In genomic region chr7:83684928-83685327, GRCh38 we compare ENCODE assay signal across 23 cellular contexts. TPM values are rescaled to one million over a fixed set of nuclear protein-coding genes. Genes with fewer than 3 reads are reported as not detected.
A peak's percentile ranks its signal among the peaks of the same experiment; 100 is the strongest.
DNase-seq lines count a peak whose midpoint lies in the region; ATAC-seq, FAIRE-seq and TF ChIP-seq lines count a peak whose summit lies in the region.
"Had no signal": no experiment of that assay in that cellular context is flagged by ENCODE, and none has a peak within 500 bp of the region (broad histone marks: within the 10 kb centered on the region; RNA-seq: fewer than 3 reads in every experiment).

No MANE protein-coding gene starts in this region.

- H3K4me3 Mint-ChIP-seq in MCF 10A (ENCODE audit: unreplicated experiment), result no peak overlapping the region
- no peak overlapping the region for H3K4me3 Mint-ChIP-seq in naive thymus-derived CD8-positive, alpha-beta T cell
- H3K4me3 Mint-ChIP-seq: activated naive CD8-positive, alpha-beta T cell treated with anti-CD3 and anti-CD28 coated beads, Interleukin-2, amount 50 U/mL, for 24 hours; stimulated activated effector memory CD8-positive, alpha-beta T cell treated with anti-CD3 and anti-CD28 coated beads, Interleukin-12 subunit alpha, Interleukin-12 subunit beta, amount 100 ng/mL, for 72 hours had no signal

- FAIRE-seq in H1 (lab: Jason Lieb, UNC), result peak; percentile 100
- FAIRE-seq: kidney had no signal

- H2BK5ac ChIP-seq in H1 (ENCODE audit: low read depth, low read length), result no peak overlapping the region

- H3K56ac ChIP-seq in H1 (replicated peaks; ENCODE audit: insufficient read length, low read depth, low read length), result no peak overlapping the region

- DNase-seq in mammary epithelial cell (peak; percentile 86), MCF 10A (ENCODE audit: unreplicated experiment) (no peak), H1 (ENCODE audit: low read depth in 1 of 2, low spot score in 2 of 2) (peak in 1 of 2 experiments; percentile 89), kidney tubule cell (ENCODE audit: low spot score) (peak; percentile 67), GM10266 (ENCODE audit: extremely low spot score) (no peak)
- no peak for DNase-seq in naive thymus-derived CD8-positive, alpha-beta T cell
- no peak for DNase-seq in activated CD8-positive, alpha-beta memory T cell treated with anti-CD3 and anti-CD28 coated beads, Interleukin-2, amount 50 U/mL, for 48 hours
- DNase-seq: activated naive CD8-positive, alpha-beta T cell treated with anti-CD3 and anti-CD28 coated beads, Interleukin-2, amount 50 U/mL, for 24 hours; DMS79; IMR-90; kidney; NCI-H2081; NCI-H526 treated with DMSO at 0.1 percent for 48 hours; SK-N-SH; stimulated activated CD4-positive, alpha-beta T cell treated with anti-CD3 and anti-CD28 coated beads, Interleukin-15, amount 100 ng/mL, for 24 hours had no signal

- H2BK15ac ChIP-seq in H1 (ENCODE audit: low read length), result no peak overlapping the region

- no peak; a peak in 1 of 3 replicates for TF ChIP-seq POLR2A in H1 (IDR thresholded peaks at IDR 0.05; ENCODE audit: control extremely low read depth in 1 of 2, low read depth in 2 of 2, low read length in 2 of 2)

- intact Hi-C loops in mammary epithelial cell (cut with micrococcal nuclease), result no loop called here
- intact Hi-C loops in MCF 10A (cut with micrococcal nuclease), result no loop called here

- H3K9me3 Mint-ChIP-seq in MCF 10A (ENCODE audit: unreplicated experiment), result no peaks in the 10 kb centered on the region
- peaks cover 0 to 3% (median 0%) of the 10 kb centered on the region in 9 donors for H3K9me3 Mint-ChIP-seq in naive thymus-derived CD8-positive, alpha-beta T cell
- H3K9me3 Mint-ChIP-seq: activated naive CD8-positive, alpha-beta T cell treated with anti-CD3 and anti-CD28 coated beads, Interleukin-2, amount 50 U/mL, for 24 hours had no signal

- H4K5ac ChIP-seq in H1 (ENCODE audit: insufficient read length, low read depth, low read length), result no peak overlapping the region

- H2AK5ac ChIP-seq in H1 (ENCODE audit: low read depth, low read length), result no peak overlapping the region

- no peak overlapping the region for H3K18ac ChIP-seq in H1 (ENCODE audit: extremely low read depth, low read length)

- no peak overlapping the region for H3K27ac ChIP-seq in mammary epithelial cell (ENCODE audit: insufficient read depth, low read depth, low read length)
- H3K27ac ChIP-seq in H1 (ENCODE audit: low read depth, low read length), result no peak overlapping the region
- H3K27ac ChIP-seq: C4-2B, cardiac muscle cell, esophagus muscularis mucosa, neutrophil, right atrium auricular region had no signal

- CTCF ChIA-PET in mammary epithelial cell (lab: Charles Lee; ENCODE audit: low non-redundant PET) (no interaction called here), MCF 10A (lab: Yijun Ruan, JAX) (no interaction called here), H1 (lab: Charles Lee; ENCODE audit: partially characterized antibody) (no interaction called here)

- H3K4me1 ChIP-seq in mammary epithelial cell (ENCODE audit: insufficient read depth, low read length) (peaks cover 4% of the 10 kb centered on the region), H1 (replicated peaks in 1 of 4; ENCODE audit: control insufficient read depth in 3 of 4, insufficient read depth in 4 of 4, low read length in 3 of 4) (peaks cover 0 to 9% (median 3%) of the 10 kb centered on the region in 4 experiments; a peak in 3 of 7 replicates)
- H3K4me1 ChIP-seq: esophagus muscularis mucosa, right atrium auricular region had no signal

- H3K27me3 Mint-ChIP-seq in MCF 10A (ENCODE audit: insufficient read depth, unreplicated experiment), result peaks cover 71% of the 10 kb centered on the region
- no peaks in the 10 kb centered on the region for H3K27me3 Mint-ChIP-seq in naive thymus-derived CD8-positive, alpha-beta T cell
- H3K27me3 Mint-ChIP-seq: activated naive CD8-positive, alpha-beta T cell treated with anti-CD3 and anti-CD28 coated beads, Interleukin-2, amount 50 U/mL, for 24 hours had no signal

- no peak overlapping the region for H3K27ac Mint-ChIP-seq in MCF 10A (ENCODE audit: low read depth, unreplicated experiment)
- H3K27ac Mint-ChIP-seq in naive thymus-derived CD8-positive, alpha-beta T cell, result no peak overlapping the region
- H3K27ac Mint-ChIP-seq: activated naive CD8-positive, alpha-beta T cell treated with anti-CD3 and anti-CD28 coated beads, Interleukin-2, amount 50 U/mL, for 24 hours; stimulated activated effector memory CD8-positive, alpha-beta T cell treated with anti-CD3 and anti-CD28 coated beads, Interleukin-12 subunit alpha, Interleukin-12 subunit beta, amount 100 ng/mL, for 72 hours had no signal

- POLR2A ChIA-PET in MCF 10A (lab: Yijun Ruan, JAX), result no interaction called here
- POLR2A ChIA-PET in H1 (lab: Charles Lee; ENCODE audit: partially characterized antibody), result interaction anchor here (0.9 to 2.0 kb wide), 2 partner anchors 11 to 12 kb away, joined by 6 to 8 read pairs; no protein-coding TSS in a partner anchor
- POLR2A ChIA-PET in naive thymus-derived CD8-positive, alpha-beta T cell (lab: Charles Lee), result no interaction called here

- H3K36me3 ChIP-seq in mammary epithelial cell (ENCODE audit: insufficient read depth, low read length) (no peaks in the 10 kb centered on the region), H1 (ENCODE audit: control insufficient read depth in 2 of 4, insufficient read depth in 4 of 4, low read length in 3 of 4) (no peaks in the 10 kb centered on the region)
- H3K36me3 ChIP-seq: cardiac muscle cell, esophagus muscularis mucosa, neutrophil, right atrium auricular region had no signal

- peak in 1 of 2 experiments; percentile 96; a peak in 2 of 3 replicates for TF ChIP-seq EP300 in H1 (IDR thresholded peaks at IDR 0.05; ENCODE audit: borderline replicate concordance in 1 of 2, low read depth in 2 of 2, low read length in 2 of 2)

- H3K9ac ChIP-seq in mammary epithelial cell (ENCODE audit: insufficient read depth, low read length), result no peak overlapping the region
- no peak overlapping the region for H3K9ac ChIP-seq in H1 (replicated peaks in 1 of 4; ENCODE audit: extremely low read depth in 1 of 4, low read depth in 3 of 4, low read length in 3 of 4)
- H3K9ac ChIP-seq: SK-N-SH had no signal

- BruUV-seq in mammary epithelial cell (replicated peaks; lab: Mats Ljungman, UMichigan) (no TSS peak), MCF 10A (replicated peaks; lab: Mats Ljungman, UMichigan) (no TSS peak)

- H3K9me3 ChIP-seq in mammary epithelial cell (replicated peaks; ENCODE audit: insufficient read depth, low read length) (no peaks in the 10 kb centered on the region), H1 (ENCODE audit: insufficient read depth in 2 of 2, low read depth in 1 of 2, low read length in 1 of 2) (no peaks in the 10 kb centered on the region)
- H3K9me3 ChIP-seq: esophagus muscularis mucosa, neutrophil, right atrium auricular region, SK-N-SH had no signal

- peak overlapping the region; percentile 32; the same call in 1 of the 2 replicates for H2BK12ac ChIP-seq in H1 (ENCODE audit: low read depth, low read length)

- peaks cover 4% of the 10 kb centered on the region for H3K27me3 ChIP-seq in mammary epithelial cell (ENCODE audit: insufficient read depth, low read length)
- H3K27me3 ChIP-seq in H1 (replicated peaks in 1 of 4; ENCODE audit: control insufficient read depth in 3 of 4, extremely low read depth in 1 of 4, insufficient read depth in 3 of 4, low read length in 3 of 4), result peaks cover 0 to 2% (median 0%) of the 10 kb centered on the region in 4 experiments; a peak in 2 of 7 replicates
- H3K27me3 ChIP-seq: cardiac muscle cell, esophagus muscularis mucosa, neutrophil, right atrium auricular region had no signal

- ATAC-seq in HG02884 (IDR thresholded peaks at IDR 0.05; ENCODE audit: unreplicated experiment), result no peak
- no peak for ATAC-seq in naive thymus-derived CD8-positive, alpha-beta T cell
- ATAC-seq: activated naive CD8-positive, alpha-beta T cell treated with anti-CD3 and anti-CD28 coated beads, Interleukin-2, amount 50 U/mL, for 24 hours; stimulated activated effector memory CD8-positive, alpha-beta T cell treated with anti-CD3 and anti-CD28 coated beads, Interleukin-12 subunit alpha, Interleukin-12 subunit beta, amount 100 ng/mL, for 72 hours had no signal

- H3K23me2 ChIP-seq in H1 (ENCODE audit: low read depth, low read length), result no peaks in the 10 kb centered on the region

- H3K79me2 ChIP-seq in mammary epithelial cell (ENCODE audit: insufficient read depth, low read length) (no peaks in the 10 kb centered on the region), H1 (ENCODE audit: control insufficient read depth in 1 of 2, insufficient read depth in 2 of 2, low read length in 2 of 2) (no peaks in the 10 kb centered on the region)

- H3K79me1 ChIP-seq in H1 (ENCODE audit: low read depth, low read length), result no peaks in the 10 kb centered on the region

- H3K4me3 ChIP-seq in mammary epithelial cell (replicated peaks in 1 of 3; ENCODE audit: insufficient read depth in 1 of 3, low read depth in 2 of 3, low read length in 3 of 3) (no peak overlapping the region), H1 (ENCODE audit: extremely low read depth in 1 of 4, insufficient read depth in 2 of 4, low read depth in 3 of 4, low read length in 4 of 4) (peak overlapping the region in 1 of 4 experiments; percentile 44; a peak in 2 of 8 replicates)
- H3K4me3 ChIP-seq: cardiac muscle cell, esophagus muscularis mucosa, right atrium auricular region had no signal

- no peak for TF ChIP-seq CTCF in mammary epithelial cell (conservative IDR thresholded peaks at IDR 0.05 in 1 of 2, IDR thresholded peaks at IDR 0.05 in 1 of 2; ENCODE audit: extremely low read depth in 1 of 2, insufficient read depth in 1 of 2, low read depth in 1 of 2, low read length in 2 of 2)
- no peak for TF ChIP-seq CTCF in MCF 10A (IDR thresholded peaks at IDR 0.05; ENCODE audit: unreplicated experiment)
- no peak for TF ChIP-seq CTCF in H1 (IDR thresholded peaks at IDR 0.05; ENCODE audit: control extremely low read depth in 1 of 3, insufficient read depth in 1 of 3, low read depth in 1 of 3, low read length in 3 of 3)
- no peak for TF ChIP-seq CTCF in GM10266 (IDR thresholded peaks at IDR 0.05; ENCODE audit: control insufficient read depth, insufficient read depth, low read depth, missing control alignments)

- TF ChIP-seq RAD21 in H1 (IDR thresholded peaks at IDR 0.05 in 1 of 2, conservative IDR thresholded peaks at IDR 0.05 in 1 of 2; ENCODE audit: low read depth in 2 of 2, low read length in 2 of 2), result no peak; a peak in 1 of 4 replicates

- in situ Hi-C loops in mammary epithelial cell (cut with MboI; ENCODE audit: low sequenced_read_pairs in 2 of 2), result no loop called here

- no peak overlapping the region for H4K8ac ChIP-seq in H1 (ENCODE audit: extremely low read depth, insufficient read depth, low read length)

- no peak overlapping the region for H4K91ac ChIP-seq in H1 (replicated peaks; ENCODE audit: insufficient read length, low read length)

- dilution Hi-C loops in mammary epithelial cell (cut with HindIII; ENCODE audit: low sequenced_read_pairs), result no loop called here

- H2AFZ ChIP-seq in mammary epithelial cell (ENCODE audit: low read depth, low read length) (no peak overlapping the region), H1 (ENCODE audit: low read length) (no peak overlapping the region)

- H2BK120ac ChIP-seq in H1 (replicated peaks; ENCODE audit: low read depth, low read length), result no peak overlapping the region

- no peak overlapping the region for H3K23ac ChIP-seq in H1 (ENCODE audit: insufficient read length)

- H3K4ac ChIP-seq in H1 (replicated peaks; ENCODE audit: insufficient read length, low read depth, low read length), result no peak overlapping the region

- H2BK20ac ChIP-seq in H1 (ENCODE audit: low read length), result no peak overlapping the region

- H3K4me1 Mint-ChIP-seq in MCF 10A (ENCODE audit: insufficient read depth, unreplicated experiment), result no peaks in the 10 kb centered on the region
- no peaks in the 10 kb centered on the region for H3K4me1 Mint-ChIP-seq in naive thymus-derived CD8-positive, alpha-beta T cell
- H3K4me1 Mint-ChIP-seq: activated naive CD8-positive, alpha-beta T cell treated with anti-CD3 and anti-CD28 coated beads, Interleukin-2, amount 50 U/mL, for 24 hours; stimulated activated effector memory CD8-positive, alpha-beta T cell treated with anti-CD3 and anti-CD28 coated beads, Interleukin-12 subunit alpha, Interleukin-12 subunit beta, amount 100 ng/mL, for 72 hours had no signal

- no peak overlapping the region for H3K14ac ChIP-seq in H1 (ENCODE audit: insufficient read length)

- H3K4me2 ChIP-seq in mammary epithelial cell (ENCODE audit: insufficient read depth, low read depth, low read length) (no peak overlapping the region), H1 (ENCODE audit: insufficient read depth in 1 of 2, low read depth in 2 of 2, low read length in 2 of 2) (peak overlapping the region; percentile 35 to 50; a peak in 3 of 4 replicates)
- H3K4me2 ChIP-seq: SK-N-SH had no signal

- H4K20me1 ChIP-seq in mammary epithelial cell (ENCODE audit: insufficient read depth, low read length) (no peaks in the 10 kb centered on the region), H1 (replicated peaks in 1 of 2; ENCODE audit: control insufficient read depth in 1 of 2, insufficient read depth in 2 of 2, low read length in 2 of 2) (no peaks in the 10 kb centered on the region)

- 41% methylated on average over 3 of the region's 3 CpGs for WGBS in mammary epithelial cell (ENCODE audit: low coverage, missing lambda C conversion rate)
- 2% methylated on average over 3 of the region's 3 CpGs; no CpG with 5 or more reads in 1 of the 2 experiments for WGBS in H1 (ENCODE audit: extremely low coverage in 1 of 2, insufficient coverage in 1 of 2, insufficient read length in 1 of 2, insufficient replicate concordance in 2 of 2, low coverage in 1 of 2, low lambda C conversion rate in 2 of 2, missing lambda C conversion rate in 1 of 2), 2 experiments

- no peaks in the 10 kb centered on the region for H3K36me3 Mint-ChIP-seq in MCF 10A (ENCODE audit: insufficient read depth, unreplicated experiment)
- H3K36me3 Mint-ChIP-seq in naive thymus-derived CD8-positive, alpha-beta T cell, result no peaks in the 10 kb centered on the region
- H3K36me3 Mint-ChIP-seq: stimulated activated effector memory CD8-positive, alpha-beta T cell treated with anti-CD3 and anti-CD28 coated beads, Interleukin-12 subunit alpha, Interleukin-12 subunit beta, amount 100 ng/mL, for 72 hours had no signal

RNA-seq across cellular contexts. Expression of gene SEMA3E, which starts 36.0 kb away (rescaled TPM):
- total RNA-seq in mammary epithelial cell (10 to 100 TPM in 1 of 2 donors, under 1 TPM in 1; 0.42 to 10.3 TPM), MCF 10A (2022) (0.29 and 0.51 TPM in 2 replicates)
- polyA plus RNA-seq in mammary epithelial cell (0.65 TPM), H1 (2011; rRNA removed) (0.94 and 1.3 TPM in 2 replicates)
- polyA minus RNA-seq in mammary epithelial cell, result not detected
- total RNA-seq in H1 (2021; fragmentation: NEBNext Ultra II Directional; extraction: Animal tissue kit (Norgen Biotek cat#: 25700)), result 0.93 and 1.9 TPM in 2 replicates
- polyA plus RNA-seq in H1 (2011; cell fraction: cytosol; rRNA removed), result 1.6 TPM
- 0.47 TPM for polyA plus RNA-seq in H1 (2011; cell fraction: nucleus; rRNA removed)
- polyA plus RNA-seq in H1 (2012, experiment 1 of 2), result 1.0 to 4.7 TPM (median 3.2 TPM) in 4 replicates
- polyA plus RNA-seq in H1 (2012, experiment 2 of 2), result 0.04 TPM
- 1.0 TPM for polyA plus RNA-seq in H1 (2013, experiment 1 of 2)
- 0.72 TPM for polyA plus RNA-seq in H1 (2013, experiment 2 of 2)
- polyA minus RNA-seq in H1 (2011; rRNA and poly(A)+ RNA removed), result 2.7 and 2.9 TPM in 2 replicates
- polyA minus RNA-seq in H1 (2011; cell fraction: cytosol; rRNA and poly(A)+ RNA removed), result 1.0 TPM
- polyA minus RNA-seq in H1 (2011; cell fraction: nucleus; rRNA and poly(A)+ RNA removed), result 2.0 TPM
- not detected for total RNA-seq in naive thymus-derived CD8-positive, alpha-beta T cell
- not detected for polyA plus RNA-seq in naive thymus-derived CD8-positive, alpha-beta T cell
- total RNA-seq: A673 had no signal

Comparison
In these comparisons a context has a peak if more than half of its experiments do, and no peak if none do; other contexts are left out.
1. DNase-seq: peak in mammary epithelial cell (single experiment) and kidney tubule cell (single experiment); none in MCF 10A (single experiment), GM10266 (single experiment), naive thymus-derived CD8-positive, alpha-beta T cell (0 of 10) and activated CD8-positive, alpha-beta memory T cell treated with anti-CD3 and anti-CD28 coated beads, Interleukin-2, amount 50 U/mL, for 48 hours (single experiment).